ENCODE assay signal across 9 cellular contexts in the genomic region with DNA sequence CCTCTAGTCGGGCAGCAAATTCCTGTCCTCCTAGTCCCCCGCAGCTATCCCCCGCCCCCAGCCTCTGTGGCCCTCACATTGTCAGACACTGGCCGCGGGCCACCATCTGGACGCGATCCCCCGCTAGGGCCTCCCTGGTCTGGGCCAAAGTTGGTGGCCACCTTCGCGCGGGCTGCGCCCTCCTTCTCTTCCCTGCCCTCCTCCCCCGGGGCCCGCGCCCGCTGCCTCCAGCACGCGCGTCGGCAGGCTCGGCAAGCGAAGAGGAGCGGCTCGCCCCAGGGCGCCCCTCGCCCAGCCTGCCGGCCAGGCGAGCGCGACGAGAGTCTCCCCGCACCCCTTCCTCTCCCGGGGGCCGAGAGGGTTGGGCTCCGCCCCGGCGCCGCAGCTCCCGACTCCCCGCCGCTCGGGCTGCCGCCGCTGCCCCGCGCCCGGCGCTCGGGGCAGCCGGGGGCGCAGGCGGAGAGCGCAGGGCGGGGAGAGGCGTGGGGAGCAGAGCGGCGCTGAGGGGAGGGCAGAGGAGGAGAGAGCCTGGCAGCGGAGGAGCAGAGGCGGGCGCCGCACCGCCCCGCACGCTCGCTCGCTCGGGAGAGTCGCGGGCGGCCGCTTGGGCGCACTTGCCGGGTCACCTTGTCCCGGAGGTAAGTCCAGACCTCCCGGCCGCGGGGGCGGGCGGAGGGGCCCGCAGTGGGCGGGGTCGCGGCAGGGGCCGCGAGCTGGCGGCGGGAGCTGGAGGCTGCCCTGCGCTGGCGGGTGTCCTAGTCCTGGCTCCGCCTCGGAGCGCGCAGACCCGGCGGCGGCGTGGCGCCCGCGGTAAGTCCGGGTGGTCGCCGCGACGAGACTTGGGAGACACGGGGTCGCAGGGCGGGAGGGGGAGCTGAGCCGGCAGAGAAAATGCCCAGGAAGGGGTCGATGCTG. TPM values are rescaled to one million over a fixed set of nuclear protein-coding genes. Genes with fewer than 3 reads are reported as not detected.
DNase-seq lines count a peak whose midpoint lies in the region; ATAC-seq and TF ChIP-seq lines count a peak whose summit lies in the region.
"Had no signal": no experiment of that assay in that cellular context is flagged by ENCODE, and none has a peak within 500 bp of the region (broad histone marks: within the 10 kb centered on the region; RNA-seq: fewer than 3 reads in every experiment).

A gene (plus strand): TSS at position 514 of the 915 bp plus-strand sequence. CDS start 73,469 bp downstream, outside the sequence.

- no peak within 1 kb of the TSS for H3K27ac Mint-ChIP-seq in activated CD4-positive, alpha-beta T cell treated with anti-CD3 and anti-CD28 coated beads for 36 hours
- no peak within 1 kb of the TSS for H3K27ac Mint-ChIP-seq in mesothelial cell of epicardium
- H3K27ac Mint-ChIP-seq in type B pancreatic cell = no peak within 1 kb of the TSS
- H3K27ac Mint-ChIP-seq: CD4-positive, CD25-positive, alpha-beta regulatory T cell had no signal

- no peaks in the 10 kb centered on the region for H3K36me3 Mint-ChIP-seq in activated CD4-positive, alpha-beta T cell treated with anti-CD3 and anti-CD28 coated beads for 36 hours (ENCODE audit: low read depth)
- H3K36me3 Mint-ChIP-seq in mesothelial cell of epicardium (no peaks in the 10 kb centered on the region), type B pancreatic cell (no peaks in the 10 kb centered on the region)
- H3K36me3 Mint-ChIP-seq: CD4-positive, CD25-positive, alpha-beta regulatory T cell had no signal

- H3K9me3 Mint-ChIP-seq in activated CD4-positive, alpha-beta T cell treated with anti-CD3 and anti-CD28 coated beads for 36 hours (ENCODE audit: low read depth) = no peaks in the 10 kb centered on the region
- H3K9me3 Mint-ChIP-seq in mesothelial cell of epicardium (no peaks in the 10 kb centered on the region), type B pancreatic cell (no peaks in the 10 kb centered on the region)
- H3K9me3 Mint-ChIP-seq: CD4-positive, CD25-positive, alpha-beta regulatory T cell had no signal

- peak within 1 kb of the TSS; percentile 75 for H3K4me3 ChIP-seq in coronary artery

- DNase-seq in activated CD4-positive, alpha-beta T cell treated with anti-CD3 and anti-CD28 coated beads for 36 hours = peak; percentile 35
- no peak for DNase-seq in activated CD4-positive, alpha-beta T cell treated with anti-CD3 and anti-CD28 coated beads for 1 hour
- DNase-seq in coronary artery (ENCODE audit: low spot score) (no peak), mesothelial cell of epicardium (ENCODE audit: low spot score in 2 of 2, unreplicated experiment in 2 of 2) (peak in 1 of 2 experiments; percentile 54), type B pancreatic cell (ENCODE audit: extremely low spot score, unreplicated experiment) (no peak), middle frontal gyrus (ENCODE audit: extremely low spot score, low spot score) (no peak), OCI-M2 (lab: John Stamatoyannopoulos, UW; ENCODE audit: unreplicated experiment) (no peak)
- DNase-seq: CD4-positive, CD25-positive, alpha-beta regulatory T cell had no signal

- POLR2A ChIA-PET in activated CD4-positive, alpha-beta T cell treated with anti-CD3 and anti-CD28 coated beads for 36 hours (lab: Charles Lee) = no interaction called here

- CTCF ChIA-PET in activated CD4-positive, alpha-beta T cell treated with anti-CD3 and anti-CD28 coated beads for 36 hours (lab: Charles Lee) = no interaction called here

- intact Hi-C loops in activated CD4-positive, alpha-beta T cell treated with anti-CD3 and anti-CD28 coated beads for 36 hours (cut with DNase I, micrococcal nuclease) = no loop called here

- no peak for TF ChIP-seq CTCF in coronary artery (IDR thresholded peaks at IDR 0.05)
- TF ChIP-seq CTCF in mesothelial cell of epicardium (IDR thresholded peaks at IDR 0.05; ENCODE audit: unreplicated experiment) = no peak
- no peak for TF ChIP-seq CTCF in type B pancreatic cell (conservative IDR thresholded peaks at IDR 0.05)

- H3K4me3 Mint-ChIP-seq in activated CD4-positive, alpha-beta T cell treated with anti-CD3 and anti-CD28 coated beads for 36 hours = peak within 1 kb of the TSS; percentile 46
- H3K4me3 Mint-ChIP-seq in mesothelial cell of epicardium (peak within 1 kb of the TSS; percentile 68), type B pancreatic cell (peak within 1 kb of the TSS; percentile 89)

- no peak for ATAC-seq in activated CD4-positive, alpha-beta T cell treated with anti-CD3 and anti-CD28 coated beads for 36 hours
- no peak for ATAC-seq in GM21723 (IDR thresholded peaks at IDR 0.05; ENCODE audit: unreplicated experiment)

- H3K4me1 Mint-ChIP-seq in activated CD4-positive, alpha-beta T cell treated with anti-CD3 and anti-CD28 coated beads for 36 hours = peaks cover 12% of the 10 kb centered on the region
- H3K4me1 Mint-ChIP-seq in mesothelial cell of epicardium (peaks cover 12% of the 10 kb centered on the region), type B pancreatic cell (ENCODE audit: unreplicated experiment) (peaks cover 5% of the 10 kb centered on the region)

- H3K27ac ChIP-seq in coronary artery = peak within 1 kb of the TSS in 1 of 2 donors; percentile 44

- peaks cover 27% of the 10 kb centered on the region for H3K27me3 Mint-ChIP-seq in activated CD4-positive, alpha-beta T cell treated with anti-CD3 and anti-CD28 coated beads for 36 hours
- H3K27me3 Mint-ChIP-seq in mesothelial cell of epicardium (ENCODE audit: low read depth) = peaks cover 92% of the 10 kb centered on the region
- peaks cover 85% of the 10 kb centered on the region for H3K27me3 Mint-ChIP-seq in type B pancreatic cell

RNA-seq across cellular contexts. Expression of the gene that starts here (rescaled TPM):
- total RNA-seq in activated CD4-positive, alpha-beta T cell treated with anti-CD3 and anti-CD28 coated beads for 36 hours = not detected
- total RNA-seq in mesothelial cell of epicardium (0.80 to 1.6 TPM (median 0.90 TPM) in 3 replicates), type B pancreatic cell (ENCODE audit: low replicate concordance) (4.1 and 4.3 TPM in 2 replicates)
- total RNA-seq: CD4-positive, CD25-positive, alpha-beta regulatory T cell had no signal

Comparison
In these comparisons a context has a peak if more than half of its experiments do, and no peak if none do; other contexts are left out.
1. Peak in DNase-seq in activated CD4-positive, alpha-beta T cell treated with anti-CD3 and anti-CD28 coated beads for 36 hours; RNA of the gene not detected or under 1 TPM.